Comparison of ENCODE assay signal across 12 cellular contexts in genomic region chr7:157224627-157225026, GRCh38.
DNase-seq lines count a peak whose midpoint lies in the region; ATAC-seq and TF ChIP-seq lines count a peak whose summit lies in the region.
"Had no signal": no experiment of that assay in that cellular context is flagged by ENCODE, and none has a peak within 500 bp of the region (broad histone marks: within the 10 kb centered on the region; RNA-seq: fewer than 3 reads in every experiment).

No MANE protein-coding gene starts in this region.

- no peaks in the 10 kb centered on the region; the same call in 1 of the 2 replicates for H3F3A ChIP-seq in MM.1S (ENCODE audit: insufficient read depth, low read length)

- ATAC-seq in RWPE2 (ENCODE audit: low read depth): no peak
- ATAC-seq in HG03097 (IDR thresholded peaks at IDR 0.05; ENCODE audit: low FRiP score, unreplicated experiment): no peak
- ATAC-seq in HG03039 (IDR thresholded peaks at IDR 0.05; ENCODE audit: unreplicated experiment): no peak
- ATAC-seq in HG03280 (IDR thresholded peaks at IDR 0.05; ENCODE audit: unreplicated experiment): no peak
- ATAC-seq: activated T-helper 17 cell treated with anti-CD3 and anti-CD28 coated beads, Interleukin-2, amount 50 U/mL, for 72 hours; naive thymus-derived CD8-positive, alpha-beta T cell had no signal

- H3K4me3 ChIP-seq in A673 (ENCODE audit: low read depth, low read length, poor library complexity, severe bottlenecking): no peak overlapping the region
- H3K4me3 ChIP-seq in RWPE2 (ENCODE audit: severe bottlenecking): no peak overlapping the region
- no peak overlapping the region for H3K4me3 ChIP-seq in foreskin fibroblast (ENCODE audit: low read depth in 1 of 2, low read length in 2 of 2)
- no peak overlapping the region for H3K4me3 ChIP-seq in MM.1S (ENCODE audit: low read length)

- H3K27ac ChIP-seq in A673 (ENCODE audit: low read depth, low read length, poor library complexity, severe bottlenecking): no peak overlapping the region
- no peak overlapping the region for H3K27ac ChIP-seq in RWPE2 (ENCODE audit: poor library complexity, severe bottlenecking)
- H3K27ac ChIP-seq in MM.1S (ENCODE audit: low read length): no peak overlapping the region

- POLR2A ChIA-PET in A673 (lab: Charles Lee; ENCODE audit: low non-redundant PET): no interaction called here

- peak; percentile 48; the same call in 1 of the 2 replicates for TF ChIP-seq CTCF in A673 (conservative IDR thresholded peaks at IDR 0.05; ENCODE audit: low read depth, low read length)
- TF ChIP-seq CTCF in RWPE2 (IDR thresholded peaks at IDR 0.05; ENCODE audit: poor library complexity, severe bottlenecking): peak; percentile 41
- TF ChIP-seq CTCF in foreskin fibroblast (IDR thresholded peaks at IDR 0.05; ENCODE audit: low read depth, low read length): peak; percentile 19
- TF ChIP-seq CTCF in MM.1S (IDR thresholded peaks at IDR 0.05; ENCODE audit: low read length): no peak

- no peaks in the 10 kb centered on the region for H3K4me1 ChIP-seq in A673 (ENCODE audit: insufficient read depth, low read length, poor library complexity, severe bottlenecking)
- H3K4me1 ChIP-seq in RWPE2 (ENCODE audit: insufficient read depth, poor library complexity, severe bottlenecking): no peaks in the 10 kb centered on the region
- no peaks in the 10 kb centered on the region for H3K4me1 ChIP-seq in MM.1S (ENCODE audit: low read length)

- intact Hi-C loops in A673 (cut with micrococcal nuclease; ENCODE audit: unreplicated experiment): no loop called here

- no peaks in the 10 kb centered on the region for H3K9me2 ChIP-seq in MM.1S (replicated peaks; ENCODE audit: insufficient read depth, low read length)

- CTCF ChIA-PET in A673 (lab: Charles Lee): interaction anchor here (0.6 kb wide), 3 partner anchors 114 to 275 kb away, joined by 3 to 5 read pairs (median 5); no protein-coding TSS in a partner anchor

- H3K27me3 ChIP-seq in A673 (replicated peaks; ENCODE audit: insufficient read depth, low read depth, low read length, poor library complexity) (no peaks in the 10 kb centered on the region), RWPE2 (ENCODE audit: insufficient read depth, poor library complexity, severe bottlenecking) (no peaks in the 10 kb centered on the region), MM.1S (replicated peaks; ENCODE audit: insufficient read depth, low read length) (no peaks in the 10 kb centered on the region)

- DNase-seq in A673 (ENCODE audit: low spot score) (peak; percentile 45), HCEC 1CT (peak; percentile 35), RWPE2 (ENCODE audit: low spot score) (no peak), foreskin fibroblast (peak in 1 of 2 donors; percentile 26), MM.1S (no peak)
- DNase-seq: foreskin melanocyte, T-helper 1 cell had no signal

- H3K9ac ChIP-seq in MM.1S (ENCODE audit: low read length): no peak overlapping the region

- no peaks in the 10 kb centered on the region for H4K20me1 ChIP-seq in MM.1S (ENCODE audit: insufficient read depth, low read length)

- H3K79me2 ChIP-seq in MM.1S (ENCODE audit: low read length): 0 out of 2 replicates have a peak, but pooled peaks cover 3% of the 10 kb centered on the region

- H3K36me3 ChIP-seq in A673 (ENCODE audit: insufficient read depth, low read length, poor library complexity, severe bottlenecking) (peaks cover 48% of the 10 kb centered on the region), RWPE2 (ENCODE audit: low read depth) (peaks cover 81% of the 10 kb centered on the region), MM.1S (replicated peaks; ENCODE audit: insufficient read depth, low read length) (no peaks in the 10 kb centered on the region)

- H3K4me2 ChIP-seq in MM.1S (ENCODE audit: low read depth, low read length): no peak overlapping the region

- H2AFZ ChIP-seq in MM.1S (ENCODE audit: low read length): no peak overlapping the region

- BruUV-seq in A673 (replicated peaks; lab: Mats Ljungman, UMichigan): no TSS peak

- H3K9me3 ChIP-seq in A673 (ENCODE audit: low read depth, low read length, poor library complexity, severe bottlenecking): no peaks in the 10 kb centered on the region
- no peaks in the 10 kb centered on the region for H3K9me3 ChIP-seq in RWPE2 (ENCODE audit: severe bottlenecking)
- H3K9me3 ChIP-seq in MM.1S (replicated peaks; ENCODE audit: insufficient read depth, low read length): no peaks in the 10 kb centered on the region

Comparison
In these comparisons a context has a peak if more than half of its experiments do, and no peak if none do; other contexts are left out.
1. DNase-seq: peak in A673 (single experiment) and HCEC 1CT (single experiment); none in RWPE2 (single experiment) and MM.1S (single experiment).